ENCODE assay signal across 28 cellular contexts in genomic region chr12:15679146-15679545, GRCh38.
A peak's percentile ranks its signal among the peaks of the same experiment; 100 is the strongest.
DNase-seq lines count a peak whose midpoint lies in the region; ATAC-seq, FAIRE-seq and TF ChIP-seq lines count a peak whose summit lies in the region.
"Had no signal": no experiment of that assay in that cellular context is flagged by ENCODE, and none has a peak within 500 bp of the region (broad histone marks: within the 10 kb centered on the region; RNA-seq: fewer than 3 reads in every experiment).

No MANE protein-coding gene starts in this region.

- intact Hi-C loops in HepG2 (cut with micrococcal nuclease; ENCODE audit: unreplicated experiment) (no loop called here), right lobe of liver (cut with DNase I) (no loop called here), posterior cingulate gyrus (cut with DNase I) (no loop called here), right cardiac atrium (cut with DNase I) (no loop called here)

- CTCF ChIA-PET in HepG2 (lab: Yijun Ruan, JAX; ENCODE audit: low intra/inter-chr PET ratio, low total read pairs): no interaction called here

- DNase-seq in HepG2 (ENCODE audit: low spot score) (peak; percentile 3), right lobe of liver (no peak), amniotic epithelial cell (ENCODE audit: low read depth) (peak; percentile 88), fibroblast of peridontal ligament (ENCODE audit: extremely low read depth) (peak; percentile 57), posterior cingulate gyrus (no peak), right cardiac atrium (no peak), activated gamma-delta T cell treated with Interleukin-2 at 50 U/mL for 16 hours (no peak)
- DNase-seq in activated T-cell treated with anti-CD3 and anti-CD28 coated beads, Interleukin-2, amount 50 U/mL, for 48 hours: no peak
- DNase-seq: 8988T; activated CD4-positive, CD25-positive, alpha-beta regulatory T cell treated with anti-CD3 and anti-CD28 coated beads, Interleukin-2, amount 50 U/mL, for 72 hours; activated CD8-positive, alpha-beta T cell treated with anti-CD3 and anti-CD28 coated beads for 36 hours; activated naive CD8-positive, alpha-beta T cell treated with anti-CD3 and anti-CD28 coated beads for 36 hours; body of pancreas; CD8-positive, alpha-beta memory T cell; Karpas-422; mesendoderm; MV-4-11; NCI-H1436 treated with DMSO at 0.1 percent for 48 hours; NCI-H2107; NCI-H446 treated with DMSO at 0.1 percent for 48 hours; stimulated activated naive CD8-positive, alpha-beta T cell treated with anti-CD3 and anti-CD28 coated beads, Interleukin-15, Interleukin-2, amounts not matched to agents 100 U/mL and 50 U/mL, for 24 hours; T-helper 17 cell; uterus had no signal

- H2AFZ ChIP-seq in HepG2 (ENCODE audit: low read length): no peak overlapping the region

- FAIRE-seq in HepG2 (lab: Jason Lieb, UNC): no peak
- FAIRE-seq: G401.6 had no signal

- no peak for TF ChIP-seq CTCF in HepG2 (CRISPR knock-in tag; IDR thresholded peaks at IDR 0.05)
- no peak for TF ChIP-seq CTCF in right lobe of liver (IDR thresholded peaks at IDR 0.05)

- H4K20me1 ChIP-seq in HepG2 (ENCODE audit: insufficient read depth, low read length): no peaks in the 10 kb centered on the region

- no peak for TF ChIP-seq POLR2A in HepG2 (IDR thresholded peaks at IDR 0.05; ENCODE audit: insufficient read depth in 1 of 2, low read depth in 2 of 2, low read length in 2 of 2)
- TF ChIP-seq POLR2A in right lobe of liver (IDR thresholded peaks at IDR 0.05): no peak

- H3K79me2 ChIP-seq in HepG2 (ENCODE audit: insufficient read depth, low read length): peaks cover 3% of the 10 kb centered on the region

- no peak for ATAC-seq in HepG2
- ATAC-seq in right lobe of liver: no peak
- ATAC-seq in right cardiac atrium: no peak
- ATAC-seq: activated CD8-positive, alpha-beta T cell treated with anti-CD3 and anti-CD28 coated beads for 36 hours; body of pancreas; left lobe of liver; stimulated activated naive CD8-positive, alpha-beta T cell treated with anti-CD3 and anti-CD28 coated beads, Interleukin-15, Interleukin-2, amounts not matched to agents 100 U/mL and 50 U/mL, for 24 hours; T-helper 17 cell had no signal

- peaks cover 0 to 5% of the 10 kb centered on the region in 2 experiments; a peak in 3 of 5 replicates for H3K36me3 ChIP-seq in HepG2 (replicated peaks in 1 of 2; ENCODE audit: control insufficient read depth in 1 of 2, insufficient read depth in 2 of 2, low read length in 2 of 2)
- no peaks in the 10 kb centered on the region for H3K36me3 ChIP-seq in right lobe of liver
- H3K36me3 ChIP-seq: prostate gland, thoracic aorta, uterus had no signal

- H3K4me3 ChIP-seq in HepG2 (replicated peaks in 1 of 3; ENCODE audit: insufficient read depth in 1 of 3, low read depth in 2 of 3, low read length in 3 of 3): no peak overlapping the region
- H3K4me3 ChIP-seq in right lobe of liver: no peak overlapping the region
- H3K4me3 ChIP-seq in right cardiac atrium (ENCODE audit: low read length): no peak overlapping the region
- H3K4me3 ChIP-seq: body of pancreas, prostate gland, thoracic aorta, uterus had no signal

- H3K27ac ChIP-seq in HepG2 (ENCODE audit: extremely low read length, insufficient read depth, low read length) (no peak overlapping the region), right lobe of liver (no peak overlapping the region), right cardiac atrium (ENCODE audit: low read length) (no peak overlapping the region)
- H3K27ac ChIP-seq: body of pancreas, prostate gland, RWPE1, thoracic aorta, uterus had no signal

- H3K4me1 ChIP-seq in HepG2 (ENCODE audit: insufficient read depth, low read length): peaks cover 11% of the 10 kb centered on the region
- H3K4me1 ChIP-seq in right lobe of liver: no peaks in the 10 kb centered on the region
- H3K4me1 ChIP-seq in right cardiac atrium (ENCODE audit: control insufficient read depth, insufficient read depth, low read length): no peaks in the 10 kb centered on the region
- H3K4me1 ChIP-seq: prostate gland had no signal

- H3K4me2 ChIP-seq in HepG2 (ENCODE audit: low read depth, low read length): no peak overlapping the region

- TF ChIP-seq EP300 in HepG2 (IDR thresholded peaks at IDR 0.05; ENCODE audit: low read depth in 2 of 2, low read length in 2 of 2) (no peak), HepG2 (CRISPR knock-in tag; IDR thresholded peaks at IDR 0.05; ENCODE audit: borderline replicate concordance) (no peak)

- in situ Hi-C loops in HepG2 (cut with HindIII; ENCODE audit: extremely low pct_ligation_motif_present, low pct_unique_long_range_greater_than_20kb): no loop called here

- TF ChIP-seq RAD21 in HepG2 (CRISPR knock-in tag; IDR thresholded peaks at IDR 0.05): no peak

- H3K9me3 ChIP-seq in HepG2 (ENCODE audit: low read length): no peaks in the 10 kb centered on the region
- no peaks in the 10 kb centered on the region for H3K9me3 ChIP-seq in right lobe of liver
- H3K9me3 ChIP-seq in right cardiac atrium (ENCODE audit: control insufficient read depth, low read length): no peaks in the 10 kb centered on the region
- H3K9me3 ChIP-seq: body of pancreas, prostate gland, thoracic aorta, uterus had no signal

- no TSS peak for BruUV-seq in HepG2 (replicated peaks; lab: Mats Ljungman, UMichigan)

- POLR2A ChIA-PET in HepG2 (lab: Yijun Ruan, JAX): no interaction called here

- no peak overlapping the region for H3K9ac ChIP-seq in HepG2 (ENCODE audit: insufficient read depth, low read depth, low read length)

- H3K27me3 ChIP-seq in HepG2 (ENCODE audit: control insufficient read depth in 1 of 2, insufficient read depth in 2 of 2, low read length in 2 of 2): no peaks in the 10 kb centered on the region
- no peaks in the 10 kb centered on the region for H3K27me3 ChIP-seq in right lobe of liver
- no peaks in the 10 kb centered on the region for H3K27me3 ChIP-seq in right cardiac atrium (ENCODE audit: control insufficient read depth, insufficient read depth)
- H3K27me3 ChIP-seq: body of pancreas, uterus had no signal

- 73% methylated on average over 1 of the region's 1 CpG for WGBS in HepG2 (ENCODE audit: low lambda C conversion rate)
- 71% methylated on average over 1 of the region's 1 CpG for WGBS in right lobe of liver (ENCODE audit: insufficient coverage, low coverage, low lambda C conversion rate, missing lambda C conversion rate)
- 81% methylated on average over 1 of the region's 1 CpG for WGBS in right cardiac atrium

TF ChIP-seq in HepG2, 621 proteins besides CTCF, POLR2A, EP300 and RAD21:
- no peak for TF ChIP-seq ZNF614 (CRISPR knock-in tag; IDR thresholded peaks at IDR 0.05; ENCODE audit: borderline replicate concordance)
- TF ChIP-seq NFKB2 (CRISPR knock-in tag; IDR thresholded peaks at IDR 0.05; ENCODE audit: borderline replicate concordance): no peak
- TF ChIP-seq MATR3 (CRISPR knock-in tag; IDR thresholded peaks at IDR 0.05): no peak
- no peak for TF ChIP-seq ZNF564 (CRISPR knock-in tag; IDR thresholded peaks at IDR 0.05)
- TF ChIP-seq HNRNPH1 (optimal IDR thresholded peaks at IDR 0.05; ENCODE audit: low read depth, low read length): no peak
- TF ChIP-seq, protein P1, sequence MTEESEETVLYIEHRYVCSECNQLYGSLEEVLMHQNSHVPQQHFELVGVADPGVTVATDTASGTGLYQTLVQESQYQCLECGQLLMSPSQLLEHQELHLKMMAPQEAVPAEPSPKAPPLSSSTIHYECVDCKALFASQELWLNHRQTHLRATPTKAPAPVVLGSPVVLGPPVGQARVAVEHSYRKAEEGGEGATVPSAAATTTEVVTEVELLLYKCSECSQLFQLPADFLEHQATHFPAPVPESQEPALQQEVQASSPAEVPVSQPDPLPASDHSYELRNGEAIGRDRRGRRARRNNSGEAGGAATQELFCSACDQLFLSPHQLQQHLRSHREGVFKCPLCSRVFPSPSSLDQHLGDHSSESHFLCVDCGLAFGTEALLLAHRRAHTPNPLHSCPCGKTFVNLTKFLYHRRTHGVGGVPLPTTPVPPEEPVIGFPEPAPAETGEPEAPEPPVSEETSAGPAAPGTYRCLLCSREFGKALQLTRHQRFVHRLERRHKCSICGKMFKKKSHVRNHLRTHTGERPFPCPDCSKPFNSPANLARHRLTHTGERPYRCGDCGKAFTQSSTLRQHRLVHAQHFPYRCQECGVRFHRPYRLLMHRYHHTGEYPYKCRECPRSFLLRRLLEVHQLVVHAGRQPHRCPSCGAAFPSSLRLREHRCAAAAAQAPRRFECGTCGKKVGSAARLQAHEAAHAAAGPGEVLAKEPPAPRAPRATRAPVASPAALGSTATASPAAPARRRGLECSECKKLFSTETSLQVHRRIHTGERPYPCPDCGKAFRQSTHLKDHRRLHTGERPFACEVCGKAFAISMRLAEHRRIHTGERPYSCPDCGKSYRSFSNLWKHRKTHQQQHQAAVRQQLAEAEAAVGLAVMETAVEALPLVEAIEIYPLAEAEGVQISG (CRISPR knock-in tag; IDR thresholded peaks at IDR 0.05): no peak
- no peak for TF ChIP-seq PATZ1 (CRISPR knock-in tag; IDR thresholded peaks at IDR 0.05)
- no peak for TF ChIP-seq FOSL2 (CRISPR knock-in tag; IDR thresholded peaks at IDR 0.05)

Comparison
In these comparisons a context has a peak if more than half of its experiments do, and no peak if none do; other contexts are left out.
1. DNase-seq: peak in HepG2 (single experiment), amniotic epithelial cell (single experiment) and fibroblast of peridontal ligament (single experiment); none in right lobe of liver (0 of 3), posterior cingulate gyrus (0 of 10), activated T-cell treated with anti-CD3 and anti-CD28 coated beads, Interleukin-2, amount 50 U/mL, for 48 hours (0 of 2), right cardiac atrium (0 of 3) and activated gamma-delta T cell treated with Interleukin-2 at 50 U/mL for 16 hours (single experiment).